ENCODE assay signal across 16 cellular contexts in genomic region chr5:58775699-58776098, GRCh38.
A peak's percentile ranks its signal among the peaks of the same experiment; 100 is the strongest.
DNase-seq lines count a peak whose midpoint lies in the region; ATAC-seq and TF ChIP-seq lines count a peak whose summit lies in the region.
"Had no signal": no experiment of that assay in that cellular context is flagged by ENCODE, and none has a peak within 500 bp of the region (broad histone marks: within the 10 kb centered on the region; RNA-seq: fewer than 3 reads in every experiment).

No MANE protein-coding gene starts in this region.

- TF ChIP-seq CTCF in neural progenitor cell (IDR thresholded peaks at IDR 0.05) = no peak
- TF ChIP-seq CTCF in prostate gland (IDR thresholded peaks at IDR 0.05) = no peak

- DNase-seq in activated CD4-positive, CD25-positive, alpha-beta regulatory T cell (lab: John Stamatoyannopoulos, UW) = no peak
- DNase-seq in neural progenitor cell (ENCODE audit: low spot score) = no peak
- no peak for DNase-seq in superior temporal gyrus (ENCODE audit: extremely low spot score)
- no peak for DNase-seq in stimulated activated CD4-positive, alpha-beta T cell treated with anti-CD3 and anti-CD28 coated beads, Interleukin-2, amount 100 ng/mL, for 24 hours
- DNase-seq in prostate gland (ENCODE audit: low spot score) = no peak
- DNase-seq: DMS79; KG1; NCI-H446 treated with DMSO at 0.1 percent for 48 hours; stimulated activated CD4-positive, alpha-beta T cell treated with anti-CD3 and anti-CD28 coated beads, Interleukin-4, amount 100 ng/mL, for 24 hours; tibial artery had no signal

- H3K36me3 ChIP-seq in neural progenitor cell (no peaks in the 10 kb centered on the region), prostate gland (no peaks in the 10 kb centered on the region)
- H3K36me3 ChIP-seq: neutrophil, tibial artery had no signal

- H3K27me3 ChIP-seq in neural progenitor cell (no peaks in the 10 kb centered on the region), prostate gland (replicated peaks; ENCODE audit: insufficient read depth) (no peaks in the 10 kb centered on the region)
- H3K27me3 ChIP-seq: neutrophil, tibial artery had no signal

- no peak for TF ChIP-seq POLR2A in prostate gland (IDR thresholded peaks at IDR 0.05)

- H3K36me3 Mint-ChIP-seq in neural progenitor cell = no peaks in the 10 kb centered on the region
- H3K36me3 Mint-ChIP-seq: brain had no signal

- H3K4me1 Mint-ChIP-seq in neural progenitor cell = peaks cover 7% of the 10 kb centered on the region

- no peak overlapping the region for H3K4me3 Mint-ChIP-seq in neural progenitor cell
- H3K4me3 Mint-ChIP-seq: brain had no signal

- H3F3A ChIP-seq in neural progenitor cell (ENCODE audit: low read depth) = no peaks in the 10 kb centered on the region

- H3K4me3 ChIP-seq in neural progenitor cell (no peak overlapping the region), prostate gland (no peak overlapping the region)
- H3K4me3 ChIP-seq: SK-N-MC, tibial artery had no signal

- H3K27ac Mint-ChIP-seq in neural progenitor cell = peak overlapping the region; percentile 4

- H2AFZ ChIP-seq in neural progenitor cell (replicated peaks) = no peak overlapping the region

- H3K4me2 ChIP-seq in neural progenitor cell = no peak overlapping the region

- peak; percentile 23 to 48 for ATAC-seq in activated CD4-positive, CD25-positive, alpha-beta regulatory T cell treated with anti-CD3 and anti-CD28 coated beads, Interleukin-2, amount 50 U/mL, for 24 hours
- ATAC-seq in GM21529 (IDR thresholded peaks at IDR 0.05; ENCODE audit: unreplicated experiment) (peak; percentile 88), HG03139 (IDR thresholded peaks at IDR 0.05; ENCODE audit: unreplicated experiment) (peak; percentile 77)

- no peaks in the 10 kb centered on the region for H4K20me1 ChIP-seq in neural progenitor cell (ENCODE audit: low read depth)

- intact Hi-C loops in prostate gland (cut with DNase I) = no loop called here

- H3K9me3 Mint-ChIP-seq in neural progenitor cell = no peaks in the 10 kb centered on the region
- H3K9me3 Mint-ChIP-seq: brain had no signal

- H3K4me1 ChIP-seq in neural progenitor cell = no peaks in the 10 kb centered on the region
- H3K4me1 ChIP-seq in prostate gland (replicated peaks) = no peaks in the 10 kb centered on the region
- H3K4me1 ChIP-seq: tibial artery had no signal

- H3K27ac ChIP-seq in neural progenitor cell (no peak overlapping the region), prostate gland (no peak overlapping the region)
- H3K27ac ChIP-seq: neutrophil, SK-N-MC, tibial artery had no signal

- H3K9me3 ChIP-seq in neural progenitor cell (ENCODE audit: low read depth) (no peaks in the 10 kb centered on the region), prostate gland (no peaks in the 10 kb centered on the region)
- H3K9me3 ChIP-seq: neutrophil, tibial artery had no signal

- no peaks in the 10 kb centered on the region for H3K27me3 Mint-ChIP-seq in neural progenitor cell (ENCODE audit: insufficient read depth, low read depth)
- H3K27me3 Mint-ChIP-seq: brain had no signal

- WGBS in prostate gland = 98% methylated on average over 2 of the region's 2 CpGs

- H3K9ac ChIP-seq in neural progenitor cell = no peak overlapping the region

- H3K79me2 ChIP-seq in neural progenitor cell (ENCODE audit: low read depth) = no peaks in the 10 kb centered on the region

Comparison
In these comparisons a context has a peak if more than half of its experiments do, and no peak if none do; other contexts are left out.
1. ATAC-seq: peak in every context shown above with its lines; median percentile 88 in GM21529; 77 in HG03139; 36 in activated CD4-positive, CD25-positive, alpha-beta regulatory T cell treated with anti-CD3 and anti-CD28 coated beads, Interleukin-2, amount 50 U/mL, for 24 hours.